ENCODE assay signal across 8 cellular contexts in the genomic region with DNA sequence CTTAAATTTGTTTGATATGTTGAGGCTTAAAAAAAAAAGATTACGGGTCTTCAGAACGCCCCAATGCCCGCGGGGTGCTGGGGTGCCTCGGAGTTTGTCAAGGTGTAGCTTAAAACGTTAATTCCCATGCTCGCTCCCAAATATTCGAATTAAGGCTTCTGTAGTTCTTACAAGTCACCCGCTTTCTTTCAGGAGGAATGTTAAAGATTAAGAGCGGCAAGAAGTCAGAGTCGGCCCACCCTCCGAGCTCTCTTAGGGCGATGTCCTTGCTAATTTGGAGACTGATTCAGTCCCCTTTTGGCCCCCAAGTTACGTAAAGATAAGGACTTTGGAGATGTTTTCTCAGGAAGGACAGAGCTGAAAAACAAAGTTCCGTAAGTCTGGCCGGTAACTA. TPM values are rescaled to one million over a fixed set of nuclear protein-coding genes. Genes with fewer than 3 reads are reported as not detected.
DNase-seq lines count a peak whose midpoint lies in the region; ATAC-seq and TF ChIP-seq lines count a peak whose summit lies in the region.

No MANE protein-coding gene starts in this region.

- H3K27me3 Mint-ChIP-seq in CD8-positive, alpha-beta memory T cell: peaks cover 3 to 11% of the 10 kb centered on the region in 2 donors

- CTCF ChIA-PET in CD8-positive, alpha-beta memory T cell (lab: Charles Lee): interaction anchor here (1.0 kb wide), 1 partner anchor 9 kb away, joined by 3 read pairs; no protein-coding TSS in a partner anchor
- CTCF ChIA-PET in GM10248 (lab: Yijun Ruan, JAX): interaction anchor here (1.1 to 1.9 kb wide), 2 partner anchors 20 to 31 kb away, joined by 3 to 5 read pairs; no protein-coding TSS in a partner anchor

- no peak for DNase-seq in CD8-positive, alpha-beta memory T cell
- no peak for DNase-seq in HL-60 (ENCODE audit: low read depth in 1 of 2, low spot score in 1 of 2)
- DNase-seq in astrocyte of the spinal cord (ENCODE audit: low read depth, low spot score): no peak
- DNase-seq in lower leg skin (ENCODE audit: low spot score in 2 of 2): peak in 1 of 2 donors; percentile 52
- DNase-seq in GM10248 (ENCODE audit: extremely low spot score): no peak

- peaks cover 0 to 6% (median 0%) of the 10 kb centered on the region in 5 donors for H3K9me3 Mint-ChIP-seq in CD8-positive, alpha-beta memory T cell

- peaks cover 47 to 51% (median 48%) of the 10 kb centered on the region in 3 donors for H3K4me1 Mint-ChIP-seq in CD8-positive, alpha-beta memory T cell

- no peaks in the 10 kb centered on the region for H3K27me3 ChIP-seq in CD8-positive, alpha-beta memory T cell (ENCODE audit: insufficient read depth, low read length, poor library complexity, severe bottlenecking)
- no peaks in the 10 kb centered on the region for H3K27me3 ChIP-seq in HL-60 (ENCODE audit: insufficient read depth, poor library complexity, severe bottlenecking)

- TF ChIP-seq CTCF in HL-60 (IDR thresholded peaks at IDR 0.05; ENCODE audit: insufficient read depth, low read length): no peak
- no peak for TF ChIP-seq CTCF in astrocyte of the spinal cord (IDR thresholded peaks at IDR 0.05; ENCODE audit: low read depth, low read length)
- no peak for TF ChIP-seq CTCF in lower leg skin (IDR thresholded peaks at IDR 0.05)
- no peak for TF ChIP-seq CTCF in GM10248 (IDR thresholded peaks at IDR 0.05; ENCODE audit: control extremely low read depth, extremely low read depth, low read depth, missing control alignments)

- H3K4me3 ChIP-seq in CD8-positive, alpha-beta memory T cell (ENCODE audit: low read length): peak overlapping the region; percentile 95
- H3K4me3 ChIP-seq in HL-60 (replicated peaks; ENCODE audit: insufficient read depth, low read length) (peak overlapping the region; percentile 59), astrocyte of the spinal cord (ENCODE audit: low read depth, low read length) (peak overlapping the region; percentile 93), lower leg skin (ENCODE audit: low read depth, poor library complexity, severe bottlenecking) (peak overlapping the region; percentile 55), urinary bladder (ENCODE audit: low read depth, low read length) (peak overlapping the region; percentile 78)

- ATAC-seq in GM18519 (IDR thresholded peaks at IDR 0.05; ENCODE audit: low FRiP score, unreplicated experiment) (no peak), GM18520 (IDR thresholded peaks at IDR 0.05; ENCODE audit: unreplicated experiment) (no peak)

- peak overlapping the region; percentile 90 to 99 (median 97) for H3K4me3 Mint-ChIP-seq in CD8-positive, alpha-beta memory T cell

- H3K4me1 ChIP-seq in CD8-positive, alpha-beta memory T cell (ENCODE audit: insufficient read depth, low read length): peaks cover 46% of the 10 kb centered on the region
- peaks cover 1% of the 10 kb centered on the region for H3K4me1 ChIP-seq in urinary bladder (ENCODE audit: insufficient read depth)

- H3K27ac ChIP-seq in CD8-positive, alpha-beta memory T cell (ENCODE audit: low read depth, low read length): peak overlapping the region; percentile 92
- peak overlapping the region; percentile 92 for H3K27ac ChIP-seq in HL-60 (replicated peaks)
- peak overlapping the region; percentile 63 for H3K27ac ChIP-seq in urinary bladder (ENCODE audit: low read depth)

- no peak for TF ChIP-seq POLR2A in lower leg skin (IDR thresholded peaks at IDR 0.05)

- H3K36me3 ChIP-seq in CD8-positive, alpha-beta memory T cell (ENCODE audit: insufficient read depth, low read length): peaks cover 10% of the 10 kb centered on the region
- H3K36me3 ChIP-seq in urinary bladder (ENCODE audit: insufficient read depth): no peaks in the 10 kb centered on the region

- H3K36me3 Mint-ChIP-seq in CD8-positive, alpha-beta memory T cell: peaks cover 6 to 40% (median 13%) of the 10 kb centered on the region in 3 donors

- 10 to 14% methylated on average over 16 of the region's 16 CpGs for WGBS in lower leg skin, 2 donors
- 8% methylated on average over 16 of the region's 16 CpGs for WGBS in urinary bladder

- no peaks in the 10 kb centered on the region for H3K9me3 ChIP-seq in CD8-positive, alpha-beta memory T cell (ENCODE audit: low read length)

- POLR2A ChIA-PET in CD8-positive, alpha-beta memory T cell (lab: Charles Lee): interaction anchor here (0.8 to 1.3 kb wide), 3 partner anchors 39 to 1670 kb away, joined by 3 read pairs; a partner anchor contains a TSS
- POLR2A ChIA-PET in GM10248 (lab: Yijun Ruan, JAX): interaction anchor here (0.5 to 1.5 kb wide), 5 partner anchors 8 to 1582 kb away, joined by 3 to 5 read pairs (median 3); no protein-coding TSS in a partner anchor

- in situ Hi-C loops in astrocyte of the spinal cord (cut with HindIII; ENCODE audit: low sequenced_read_pairs): no loop called here

- H3K27ac Mint-ChIP-seq in CD8-positive, alpha-beta memory T cell: peak overlapping the region; percentile 92 to 100 (median 99)

- intact Hi-C loops in lower leg skin (cut with DNase I; ENCODE audit: low total_unique reads): no loop called here

RNA-seq across cellular contexts. Expression of a gene that starts 0.8 kb away (rescaled TPM):
- 1,000 to 10,000 TPM; 4,412 to 4,687 TPM for total RNA-seq in CD8-positive, alpha-beta memory T cell
- polyA plus RNA-seq in CD8-positive, alpha-beta memory T cell: 603 TPM
- total RNA-seq in lower leg skin: 1,000 to 10,000 TPM in 1 of 4 donors, 100 to 1,000 TPM in 3; 435 to 1,440 (median 518) TPM
- 1,536 TPM for total RNA-seq in urinary bladder
- polyA plus RNA-seq in urinary bladder: 1,626 TPM

RNA-seq across cellular contexts. Expression of a gene that starts 32.6 kb away (rescaled TPM):
- total RNA-seq in CD8-positive, alpha-beta memory T cell: under 1 TPM; 0.18 to 0.22 TPM
- polyA plus RNA-seq in CD8-positive, alpha-beta memory T cell: not detected
- 1 to 10 TPM in 1 of 4 donors, under 1 TPM in 1, not detected in 2; 0.27 to 2.5 TPM for total RNA-seq in lower leg skin
- total RNA-seq in urinary bladder: 1.0 TPM
- 1.4 TPM for polyA plus RNA-seq in urinary bladder
